Comparison of ENCODE assay signal across 12 cellular contexts in genomic region chr19:49425922-49426592, GRCh38. TPM values are rescaled to one million over a fixed set of nuclear protein-coding genes. Genes with fewer than 3 reads are reported as not detected.
A peak's percentile ranks its signal among the peaks of the same experiment; 100 is the strongest.
DNase-seq lines count a peak whose midpoint lies in the region; ATAC-seq and TF ChIP-seq lines count a peak whose summit lies in the region.
"Had no signal": no experiment of that assay in that cellular context is flagged by ENCODE, and none has a peak within 500 bp of the region (broad histone marks: within the 10 kb centered on the region; RNA-seq: fewer than 3 reads in every experiment).

No MANE protein-coding gene starts in this region.

- TF ChIP-seq CTCF in GM23338 (conservative IDR thresholded peaks at IDR 0.05; ENCODE audit: low read depth in 2 of 2) (no peak), RWPE2 (IDR thresholded peaks at IDR 0.05; ENCODE audit: poor library complexity, severe bottlenecking) (no peak)

- H3K79me2 ChIP-seq in GM23338 (replicated peaks; ENCODE audit: insufficient read depth), result no peaks in the 10 kb centered on the region

- peaks cover 84% of the 10 kb centered on the region for H3K27me3 ChIP-seq in GM23338 (ENCODE audit: insufficient read depth)
- peaks cover 92% of the 10 kb centered on the region for H3K27me3 ChIP-seq in RWPE2 (ENCODE audit: insufficient read depth, poor library complexity, severe bottlenecking)
- peaks cover 97% of the 10 kb centered on the region for H3K27me3 ChIP-seq in iPS-20b (ENCODE audit: insufficient read depth, low read length)

- H3K27me3 Mint-ChIP-seq in GM23338 (ENCODE audit: insufficient read depth, low read depth, poor library complexity), result peaks cover 80% of the 10 kb centered on the region

- H2AFZ ChIP-seq in GM23338, result peak overlapping the region; percentile 5; the same call in 1 of the 2 replicates

- H3F3A ChIP-seq in GM23338 (replicated peaks; ENCODE audit: low read depth), result peaks cover 48% of the 10 kb centered on the region

- H4K20me1 ChIP-seq in GM23338 (replicated peaks; ENCODE audit: insufficient read depth), result peaks cover 4% of the 10 kb centered on the region; the same call in 1 of the 2 replicates

- no peak overlapping the region; the same call in 1 of the 2 replicates for H3K27ac Mint-ChIP-seq in GM23338
- H3K27ac Mint-ChIP-seq: T-helper 17 cell had no signal

- H3K9me3 ChIP-seq in RWPE2 (ENCODE audit: severe bottlenecking), result no peaks in the 10 kb centered on the region
- H3K9me3 ChIP-seq in iPS-20b (ENCODE audit: insufficient read depth, low read depth, low read length), result no peaks in the 10 kb centered on the region
- H3K9me3 ChIP-seq: psoas muscle had no signal

- H3K4me2 ChIP-seq in GM23338, result peak overlapping the region; percentile 98

- H3K4me3 ChIP-seq in GM23338 (peak overlapping the region; percentile 48), RWPE2 (ENCODE audit: severe bottlenecking) (no peak overlapping the region), iPS-20b (ENCODE audit: low read length) (peak overlapping the region; percentile 45)
- H3K4me3 ChIP-seq: psoas muscle had no signal

- no peaks in the 10 kb centered on the region for H3K9me2 ChIP-seq in GM23338 (ENCODE audit: insufficient read depth)

- H3K4me1 ChIP-seq in GM23338 (ENCODE audit: insufficient read depth), result peaks cover 45% of the 10 kb centered on the region
- H3K4me1 ChIP-seq in RWPE2 (ENCODE audit: insufficient read depth, poor library complexity, severe bottlenecking), result no peaks in the 10 kb centered on the region
- H3K4me1 ChIP-seq in iPS-20b (ENCODE audit: insufficient read depth, low read length), result peaks cover 13% of the 10 kb centered on the region; the same call in 1 of the 2 replicates

- peak overlapping the region; percentile 16; the same call in 1 of the 2 replicates for H3K9ac ChIP-seq in iPS-20b (ENCODE audit: low read depth, low read length)

- H3K4me1 Mint-ChIP-seq in GM23338, result peaks cover 64% of the 10 kb centered on the region

- H3K9me3 Mint-ChIP-seq in GM23338, result peaks cover 8% of the 10 kb centered on the region

- no peaks in the 10 kb centered on the region for H3K36me3 ChIP-seq in GM23338 (ENCODE audit: insufficient read depth)
- H3K36me3 ChIP-seq in RWPE2 (ENCODE audit: low read depth), result no peaks in the 10 kb centered on the region
- no peaks in the 10 kb centered on the region for H3K36me3 ChIP-seq in iPS-20b (ENCODE audit: insufficient read depth, low read depth, low read length)

- peak overlapping the region; percentile 60 for H3K4me3 Mint-ChIP-seq in GM23338

- H3K27ac ChIP-seq in GM23338 (ENCODE audit: low read depth), result no peak overlapping the region
- no peak overlapping the region for H3K27ac ChIP-seq in RWPE2 (ENCODE audit: poor library complexity, severe bottlenecking)
- no peak overlapping the region for H3K27ac ChIP-seq in iPS-20b (ENCODE audit: low read length)
- H3K27ac ChIP-seq: psoas muscle had no signal

- H3K36me3 Mint-ChIP-seq in GM23338 (ENCODE audit: low read depth), result no peaks in the 10 kb centered on the region; the same call in 2 of the 3 replicates

- peak; percentile 55 for DNase-seq in DMS79 (lab: John Stamatoyannopoulos, UW)
- DNase-seq in GM23338 (ENCODE audit: low spot score), result peak; percentile 98
- DNase-seq in RWPE2 (ENCODE audit: low spot score), result no peak
- DNase-seq in mucosa of gallbladder (ENCODE audit: low spot score), result no peak
- DNase-seq in NK-92 (lab: John Stamatoyannopoulos, UW; ENCODE audit: unreplicated experiment), result no peak
- DNase-seq: activated effector memory CD4-positive, alpha-beta T cell treated with anti-CD3 and anti-CD28 coated beads, Interleukin-2, amount 50 U/mL, for 16 hours; left colon; NCI-H1105; psoas muscle; T-helper 17 cell had no signal

- ATAC-seq in GM23338 (peak; percentile 41), RWPE2 (ENCODE audit: low read depth) (peak; percentile 28; the same call in 2 of the 3 replicates), GM18870 (IDR thresholded peaks at IDR 0.05; ENCODE audit: unreplicated experiment) (no peak)
- ATAC-seq: left colon, psoas muscle, T-helper 17 cell had no signal

TF ChIP-seq in GM23338, 12 proteins besides CTCF, POLR2A, EP300 and RAD21:
- TF ChIP-seq POLR2AphosphoS5 (IDR thresholded peaks at IDR 0.05; ENCODE audit: low read depth) (0 out of 2 replicates have a peak, but pooled peaks have one; percentile 16), REST (IDR thresholded peaks at IDR 0.05; ENCODE audit: unreplicated experiment) (no peak), NANOG (IDR thresholded peaks at IDR 0.05; ENCODE audit: borderline replicate concordance) (no peak), ETS1 (IDR thresholded peaks at IDR 0.05) (peak; percentile 34; the same call in 1 of the 2 replicates), EZH2phosphoT487 (IDR thresholded peaks at IDR 0.05; ENCODE audit: unreplicated experiment) (no peak), JUNB (IDR thresholded peaks at IDR 0.05; ENCODE audit: unreplicated experiment) (peak; percentile 56)
TF ChIP-seq in GM23338: peak in this region for 3.

RNA-seq across cellular contexts. Expression of gene GFY, which starts 0.9 kb away (rescaled TPM):
- total RNA-seq in GM23338 (2014; rRNA removed; shearing (Covaris generic)), result not detected in 2 replicates
- polyA plus RNA-seq in GM23338 (2016; fragmentation: Nextera tagmentation; extraction: Ambion mirVana), result 1.2 and 1.7 TPM in 2 replicates
- total RNA-seq in mucosa of gallbladder, result not detected
- total RNA-seq: left colon, psoas muscle, T-helper 17 cell had no signal

RNA-seq across cellular contexts. Expression of gene PTH2, which starts 2.8 kb away (rescaled TPM):
- not detected in 2 replicates for total RNA-seq in GM23338 (2014; rRNA removed; shearing (Covaris generic))
- 1.3 and 1.6 TPM in 2 replicates for polyA plus RNA-seq in GM23338 (2016; fragmentation: Nextera tagmentation; extraction: Ambion mirVana)
- not detected for total RNA-seq in mucosa of gallbladder
- total RNA-seq: left colon, psoas muscle, T-helper 17 cell had no signal
- polyA plus RNA-seq: psoas muscle had no signal

RNA-seq across cellular contexts. Expression of gene SLC17A7, which starts 15.3 kb away (rescaled TPM):
- 0.90 and 1.6 TPM in 2 replicates for total RNA-seq in GM23338 (2014; rRNA removed; shearing (Covaris generic))
- 1.5 TPM in 2 replicates for polyA plus RNA-seq in GM23338 (2016; fragmentation: Nextera tagmentation; extraction: Ambion mirVana)
- 1.6 TPM for total RNA-seq in mucosa of gallbladder
- total RNA-seq: T-helper 17 cell had no signal

RNA-seq across cellular contexts. Expression of gene PIH1D1, which starts 25.6 kb away (rescaled TPM):
- total RNA-seq in GM23338 (2014; rRNA removed; shearing (Covaris generic)), result 147 and 164 TPM in 2 replicates
- polyA plus RNA-seq in GM23338 (2016; fragmentation: Nextera tagmentation; extraction: Ambion mirVana), result 93.6 and 103 TPM in 2 replicates
- 77.9 TPM for total RNA-seq in mucosa of gallbladder

RNA-seq across cellular contexts. Expression of gene ALDH16A1, which starts 27.0 kb away (rescaled TPM):
- total RNA-seq in GM23338 (2014; rRNA removed; shearing (Covaris generic)), result 57.3 and 62.3 TPM in 2 replicates
- polyA plus RNA-seq in GM23338 (2016; fragmentation: Nextera tagmentation; extraction: Ambion mirVana), result 16.8 and 20.0 TPM in 2 replicates
- 45.3 TPM for total RNA-seq in mucosa of gallbladder

Comparison
In these comparisons a context has a peak if more than half of its experiments do, and no peak if none do; other contexts are left out.
1. DNase-seq: peak in DMS79 (single experiment) and GM23338 (single experiment); none in RWPE2 (single experiment), mucosa of gallbladder (single experiment) and NK-92 (single experiment).